In genomic region chr14:102557434-102558226, GRCh38 we compare ENCODE assay signal across 19 cellular contexts.
"Had no signal": no experiment of that assay in that cellular context is flagged by ENCODE, and none has a peak within 500 bp of the region (broad histone marks: within the 10 kb centered on the region; RNA-seq: fewer than 3 reads in every experiment).

No MANE protein-coding gene starts in this region.

- H3K4me3 Mint-ChIP-seq: activated CD4-positive, alpha-beta memory T cell treated with anti-CD3 and anti-CD28 coated beads for 36 hours; activated naive CD8-positive, alpha-beta T cell treated with anti-CD3 and anti-CD28 coated beads, Interleukin-2, amount 10 ng/mL, durations not matched to agents 7 days and 5 days; natural killer cell treated with Interleukin-12 subunit alpha and Interleukin-12 subunit beta and Interleukin-15 and Interleukin-18, amount 100 ng/mL, for 72 hours; stimulated activated effector memory CD8-positive, alpha-beta T cell treated with anti-CD3 and anti-CD28 coated beads, Interleukin-12 subunit alpha, Interleukin-12 subunit beta, amount 100 ng/mL, for 72 hours; stimulated activated naive CD8-positive, alpha-beta T cell treated with anti-CD3 and anti-CD28 coated beads, Interleukin-15, amount 100 ng/mL, for 72 hours had no signal

- H3K36me3 ChIP-seq: left ventricle myocardium inferior, tibial artery had no signal

- H3K27me3 ChIP-seq: tibial artery had no signal

- H3K9ac ChIP-seq: parathyroid adenoma had no signal

- H3K27me3 Mint-ChIP-seq: activated CD4-positive, alpha-beta memory T cell treated with anti-CD3 and anti-CD28 coated beads for 36 hours; activated naive CD8-positive, alpha-beta T cell treated with anti-CD3 and anti-CD28 coated beads, Interleukin-2, amount 10 ng/mL, durations not matched to agents 7 days and 5 days; natural killer cell treated with Interleukin-12 subunit alpha and Interleukin-12 subunit beta and Interleukin-15 and Interleukin-18, amount 100 ng/mL, for 72 hours; stimulated activated naive CD8-positive, alpha-beta T cell treated with anti-CD3 and anti-CD28 coated beads, Interleukin-15, amount 100 ng/mL, for 72 hours had no signal

- H3K4me1 ChIP-seq: parathyroid adenoma had no signal

- H3K27ac ChIP-seq: left ventricle myocardium inferior, parathyroid adenoma, tibial artery had no signal

- H3K27ac Mint-ChIP-seq: activated CD4-positive, alpha-beta memory T cell treated with anti-CD3 and anti-CD28 coated beads for 36 hours; activated naive CD4-positive, alpha-beta T cell treated with anti-CD3 and anti-CD28 coated beads for 36 hours; activated naive CD8-positive, alpha-beta T cell treated with anti-CD3 and anti-CD28 coated beads, Interleukin-2, amount 10 ng/mL, durations not matched to agents 7 days and 5 days; natural killer cell treated with Interleukin-12 subunit alpha and Interleukin-12 subunit beta and Interleukin-15 and Interleukin-18, amount 100 ng/mL, for 72 hours; stimulated activated effector memory CD8-positive, alpha-beta T cell treated with anti-CD3 and anti-CD28 coated beads, Interleukin-12 subunit alpha, Interleukin-12 subunit beta, amount 100 ng/mL, for 72 hours; stimulated activated naive CD8-positive, alpha-beta T cell treated with anti-CD3 and anti-CD28 coated beads, Interleukin-15, amount 100 ng/mL, for 72 hours had no signal

- H3K9me3 Mint-ChIP-seq: activated CD4-positive, alpha-beta memory T cell treated with anti-CD3 and anti-CD28 coated beads for 36 hours; activated naive CD4-positive, alpha-beta T cell treated with anti-CD3 and anti-CD28 coated beads for 36 hours; activated naive CD8-positive, alpha-beta T cell treated with anti-CD3 and anti-CD28 coated beads, Interleukin-2, amount 10 ng/mL, durations not matched to agents 7 days and 5 days; natural killer cell treated with Interleukin-12 subunit alpha and Interleukin-12 subunit beta and Interleukin-15 and Interleukin-18, amount 100 ng/mL, for 72 hours; stimulated activated effector memory CD8-positive, alpha-beta T cell treated with anti-CD3 and anti-CD28 coated beads, Interleukin-12 subunit alpha, Interleukin-12 subunit beta, amount 100 ng/mL, for 72 hours; stimulated activated naive CD8-positive, alpha-beta T cell treated with anti-CD3 and anti-CD28 coated beads, Interleukin-15, amount 100 ng/mL, for 72 hours had no signal

- ATAC-seq: natural killer cell treated with Interleukin-12 subunit alpha and Interleukin-12 subunit beta and Interleukin-15 and Interleukin-18, amount 100 ng/mL, for 72 hours; right cardiac atrium; stimulated activated effector memory CD8-positive, alpha-beta T cell treated with anti-CD3 and anti-CD28 coated beads, Interleukin-12 subunit alpha, Interleukin-12 subunit beta, amount 100 ng/mL, for 72 hours; stimulated activated naive CD8-positive, alpha-beta T cell treated with anti-CD3 and anti-CD28 coated beads, Interleukin-15, amount 100 ng/mL, for 72 hours had no signal

- H3K4me1 Mint-ChIP-seq: activated naive CD8-positive, alpha-beta T cell treated with anti-CD3 and anti-CD28 coated beads, Interleukin-2, amount 10 ng/mL, durations not matched to agents 7 days and 5 days; stimulated activated effector memory CD8-positive, alpha-beta T cell treated with anti-CD3 and anti-CD28 coated beads, Interleukin-12 subunit alpha, Interleukin-12 subunit beta, amount 100 ng/mL, for 72 hours had no signal

- H3K9me3 ChIP-seq: left ventricle myocardium inferior, tibial artery had no signal

- H3K4me3 ChIP-seq: left ventricle myocardium inferior, tibial artery had no signal

- H3K36me3 Mint-ChIP-seq: activated CD4-positive, alpha-beta memory T cell treated with anti-CD3 and anti-CD28 coated beads for 36 hours; activated naive CD8-positive, alpha-beta T cell treated with anti-CD3 and anti-CD28 coated beads, Interleukin-2, amount 10 ng/mL, durations not matched to agents 7 days and 5 days; natural killer cell treated with Interleukin-12 subunit alpha and Interleukin-12 subunit beta and Interleukin-15 and Interleukin-18, amount 100 ng/mL, for 72 hours; stimulated activated effector memory CD8-positive, alpha-beta T cell treated with anti-CD3 and anti-CD28 coated beads, Interleukin-12 subunit alpha, Interleukin-12 subunit beta, amount 100 ng/mL, for 72 hours had no signal

- DNase-seq: activated CD4-positive, alpha-beta memory T cell treated with anti-CD3 and anti-CD28 coated beads for 36 hours; activated CD4-positive, alpha-beta T cell treated with anti-CD3 and anti-CD28 coated beads for 48 hours; activated naive CD4-positive, alpha-beta T cell treated with anti-CD3 and anti-CD28 coated beads for 36 hours; activated naive CD8-positive, alpha-beta T cell treated with anti-CD3 and anti-CD28 coated beads, Interleukin-2, amount 10 ng/mL, durations not matched to agents 7 days and 5 days; activated T-cell treated with anti-CD3 and anti-CD28 coated beads, Interleukin-2, amount 50 U/mL, for 48 hours; amniotic stem cell; dermis blood vessel endothelial cell; effector CD8-positive, alpha-beta T cell; kidney glomerular epithelial cell; left ventricle myocardium inferior; midbrain; right cardiac atrium; stimulated activated CD4-positive, alpha-beta T cell treated with anti-CD3 and anti-CD28 coated beads, Interleukin-1b, Interleukin-23, amount 100 ng/mL, for 48 hours; stimulated activated naive CD8-positive, alpha-beta T cell treated with anti-CD3 and anti-CD28 coated beads, Interleukin-15, amount 100 ng/mL, for 72 hours; SW 1271; tibial artery had no signal
